ENCODE assay signal across 9 cellular contexts in the genomic region with DNA sequence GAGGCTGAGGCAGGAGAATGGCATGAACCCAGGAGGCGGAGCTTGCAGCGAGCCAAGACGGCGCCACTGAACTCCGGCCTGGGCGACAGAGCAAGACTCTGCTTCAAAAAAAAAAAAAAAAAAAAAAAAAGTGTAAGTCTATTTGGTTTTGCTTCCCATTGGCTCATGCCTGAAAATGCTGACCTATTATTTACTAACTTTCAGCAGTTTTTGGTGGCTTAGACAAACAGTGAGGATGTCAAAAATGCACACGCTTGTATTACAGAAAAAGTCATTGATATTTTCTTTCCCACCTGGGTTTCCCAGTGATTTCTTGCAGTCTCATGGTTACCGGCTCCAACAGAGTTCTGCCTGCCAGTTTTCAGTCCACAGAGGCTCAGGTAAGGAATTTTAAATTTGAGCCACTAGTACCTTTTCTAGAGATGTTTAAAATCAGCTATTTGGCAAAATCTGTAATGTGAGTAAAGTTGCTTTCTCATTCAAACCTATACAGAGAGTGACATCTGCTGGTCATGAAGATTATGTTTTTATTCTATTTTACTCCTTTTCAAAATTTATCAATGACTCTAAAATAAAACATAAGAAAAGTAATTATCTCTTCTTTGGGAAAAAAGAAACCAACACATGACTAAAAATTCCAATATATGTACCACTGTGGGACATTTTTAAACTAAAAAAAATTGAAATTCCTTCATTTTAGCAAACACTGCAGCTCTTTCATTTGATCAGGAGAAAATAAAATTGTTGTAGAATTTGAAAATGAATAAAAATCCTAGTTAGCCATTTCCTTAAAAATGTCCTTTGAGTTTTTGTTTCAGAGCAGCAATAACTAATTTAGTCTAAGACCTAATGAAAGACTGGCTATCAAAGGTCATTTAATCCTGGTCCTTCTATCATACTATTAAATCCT. TPM values are rescaled to one million over a fixed set of nuclear protein-coding genes. Genes with fewer than 3 reads are reported as not detected.
DNase-seq lines count a peak whose midpoint lies in the region; ATAC-seq and TF ChIP-seq lines count a peak whose summit lies in the region.
"Had no signal": no experiment of that assay in that cellular context is flagged by ENCODE, and none has a peak within 500 bp of the region (broad histone marks: within the 10 kb centered on the region; RNA-seq: fewer than 3 reads in every experiment).

No MANE protein-coding gene starts in this region.

- H3K36me3 ChIP-seq in Loucy (ENCODE audit: insufficient read depth, low read length) (no peaks in the 10 kb centered on the region), stomach (peaks cover 0 to 14% (median 0%) of the 10 kb centered on the region in 4 donors)

- no peaks in the 10 kb centered on the region for H3K9me3 ChIP-seq in Loucy (ENCODE audit: insufficient read depth, low read depth, low read length)
- H3K9me3 ChIP-seq in stomach, result peaks cover 0 to 20% (median 3%) of the 10 kb centered on the region in 4 donors

- TF ChIP-seq CTCF in Loucy (conservative IDR thresholded peaks at IDR 0.05; ENCODE audit: low read length) (peak; percentile 57), chondrocyte (IDR thresholded peaks at IDR 0.05) (peak; percentile 86), osteocyte (IDR thresholded peaks at IDR 0.05) (peak; percentile 64), stomach (IDR thresholded peaks at IDR 0.05) (peak in 2 of 7 experiments; percentile 22 to 34)

- no peak overlapping the region for H3K27ac ChIP-seq in stomach
- H3K27ac ChIP-seq: SJSA1 had no signal

- H3K4me1 ChIP-seq in Loucy (ENCODE audit: insufficient read depth, low read length, poor library complexity, severe bottlenecking), result no peaks in the 10 kb centered on the region
- peaks cover 0 to 21% (median 2%) of the 10 kb centered on the region in 4 donors for H3K4me1 ChIP-seq in stomach
- H3K4me1 ChIP-seq: SJSA1 had no signal

- CTCF ChIA-PET in activated CD4-positive, alpha-beta memory T cell treated with anti-CD3 and anti-CD28 coated beads, Interleukin-2, amount 10 ng/mL, durations not matched to agents 7 days and 5 days (lab: Charles Lee), result interaction anchor here (0.6 to 4.5 kb wide), 10 partner anchors 9 to 379 kb away, joined by 3 to 23 read pairs (median 4); partner anchors contain the start of gene FAM200C

- intact Hi-C loops in stomach (cut with DNase I; ENCODE audit: low total_unique reads), result no loop called here

- DNase-seq in GM03348 (ENCODE audit: low spot score) (peak; percentile 48), chondrocyte (ENCODE audit: low spot score) (no peak), osteocyte (ENCODE audit: extremely low spot score, unreplicated experiment) (no peak), stomach (no peak)
- no peak for DNase-seq in activated CD4-positive, alpha-beta memory T cell treated with anti-CD3 and anti-CD28 coated beads, Interleukin-2, amount 10 ng/mL, durations not matched to agents 7 days and 5 days
- DNase-seq in activated CD8-positive, alpha-beta memory T cell treated with anti-CD3 and anti-CD28 coated beads for 24 hours, result no peak

- H3K4me3 ChIP-seq in Loucy (ENCODE audit: low read length, poor library complexity, severe bottlenecking) (no peak overlapping the region), stomach (no peak overlapping the region)
- H3K4me3 ChIP-seq: SJSA1 had no signal

- ATAC-seq in HG03159 (IDR thresholded peaks at IDR 0.05; ENCODE audit: unreplicated experiment), result no peak

- POLR2A ChIA-PET in activated CD4-positive, alpha-beta memory T cell treated with anti-CD3 and anti-CD28 coated beads, Interleukin-2, amount 10 ng/mL, durations not matched to agents 7 days and 5 days (lab: Charles Lee), result no interaction called here

- H3F3A ChIP-seq in Loucy (ENCODE audit: low read depth), result no peaks in the 10 kb centered on the region

- H3K36me3 Mint-ChIP-seq in chondrocyte (ENCODE audit: low read depth) (peaks cover 12% of the 10 kb centered on the region), osteocyte (ENCODE audit: unreplicated experiment) (peaks cover 15% of the 10 kb centered on the region)
- H3K36me3 Mint-ChIP-seq in activated CD4-positive, alpha-beta memory T cell treated with anti-CD3 and anti-CD28 coated beads, Interleukin-2, amount 10 ng/mL, durations not matched to agents 7 days and 5 days (ENCODE audit: low read depth), result no peaks in the 10 kb centered on the region

- no peak for TF ChIP-seq EP300 in stomach (IDR thresholded peaks at IDR 0.05)

- H3K27me3 ChIP-seq in Loucy (ENCODE audit: insufficient read depth, low read length, poor library complexity, severe bottlenecking) (no peaks in the 10 kb centered on the region), stomach (no peaks in the 10 kb centered on the region)
- H3K27me3 ChIP-seq: SJSA1 had no signal

- no peaks in the 10 kb centered on the region for H3K27me3 Mint-ChIP-seq in chondrocyte (ENCODE audit: low read depth)
- H3K27me3 Mint-ChIP-seq in osteocyte (ENCODE audit: unreplicated experiment), result no peaks in the 10 kb centered on the region
- no peaks in the 10 kb centered on the region for H3K27me3 Mint-ChIP-seq in activated CD4-positive, alpha-beta memory T cell treated with anti-CD3 and anti-CD28 coated beads, Interleukin-2, amount 10 ng/mL, durations not matched to agents 7 days and 5 days

- no peak overlapping the region for H2AFZ ChIP-seq in Loucy (ENCODE audit: low read length)

- H3K4me2 ChIP-seq in Loucy (ENCODE audit: low read depth, low read length, poor library complexity, severe bottlenecking), result no peak overlapping the region

- H3K9me3 Mint-ChIP-seq in chondrocyte (ENCODE audit: low read depth), result peaks cover 10% of the 10 kb centered on the region
- peaks cover 20% of the 10 kb centered on the region for H3K9me3 Mint-ChIP-seq in osteocyte (ENCODE audit: unreplicated experiment)
- peaks cover 11% of the 10 kb centered on the region for H3K9me3 Mint-ChIP-seq in activated CD4-positive, alpha-beta memory T cell treated with anti-CD3 and anti-CD28 coated beads, Interleukin-2, amount 10 ng/mL, durations not matched to agents 7 days and 5 days

- WGBS in stomach, 5 donors, result 69 to 80% (median 74%) methylated on average over 8 of the region's 8 CpGs

- peaks cover 1% of the 10 kb centered on the region for H3K4me1 Mint-ChIP-seq in chondrocyte (ENCODE audit: low read depth)
- no peaks in the 10 kb centered on the region for H3K4me1 Mint-ChIP-seq in osteocyte (ENCODE audit: unreplicated experiment)
- no peaks in the 10 kb centered on the region for H3K4me1 Mint-ChIP-seq in activated CD4-positive, alpha-beta memory T cell treated with anti-CD3 and anti-CD28 coated beads, Interleukin-2, amount 10 ng/mL, durations not matched to agents 7 days and 5 days

- H3K9me2 ChIP-seq in Loucy (replicated peaks; ENCODE audit: low read depth, low read length), result no peaks in the 10 kb centered on the region

- H3K27ac Mint-ChIP-seq in chondrocyte (ENCODE audit: unreplicated experiment) (no peak overlapping the region), osteocyte (ENCODE audit: unreplicated experiment) (no peak overlapping the region)
- H3K27ac Mint-ChIP-seq in activated CD4-positive, alpha-beta memory T cell treated with anti-CD3 and anti-CD28 coated beads, Interleukin-2, amount 10 ng/mL, durations not matched to agents 7 days and 5 days, result no peak overlapping the region

- no peak overlapping the region for H3K4me3 Mint-ChIP-seq in chondrocyte (ENCODE audit: unreplicated experiment)
- no peak overlapping the region for H3K4me3 Mint-ChIP-seq in osteocyte (ENCODE audit: unreplicated experiment)
- H3K4me3 Mint-ChIP-seq in activated CD4-positive, alpha-beta memory T cell treated with anti-CD3 and anti-CD28 coated beads, Interleukin-2, amount 10 ng/mL, durations not matched to agents 7 days and 5 days, result no peak overlapping the region

- H4K20me1 ChIP-seq in Loucy (ENCODE audit: insufficient read depth, low read length, poor library complexity, severe bottlenecking), result no peaks in the 10 kb centered on the region

- no peak overlapping the region for H3K9ac ChIP-seq in Loucy (ENCODE audit: low read depth, low read length, poor library complexity, severe bottlenecking)

- no peaks in the 10 kb centered on the region for H3K79me2 ChIP-seq in Loucy (ENCODE audit: insufficient read depth, low read length)

- no peak for TF ChIP-seq POLR2A in stomach (IDR thresholded peaks at IDR 0.05)

RNA-seq across cellular contexts. Expression of gene FAM200C, which starts 8.8 kb away (rescaled TPM):
- total RNA-seq in chondrocyte, result 3.9 to 7.2 TPM (median 4.1 TPM) in 3 replicates
- 4.3 and 6.2 TPM in 2 replicates for total RNA-seq in osteocyte
- total RNA-seq in stomach, result 1 to 10 TPM in 4 of 5 donors, under 1 TPM in 1; 0.29 to 7.2 (median 1.8) TPM
- polyA plus RNA-seq in stomach, result 1 to 10 TPM; 1.2 to 2.7 (median 1.4) TPM
- total RNA-seq in activated CD4-positive, alpha-beta memory T cell treated with anti-CD3 and anti-CD28 coated beads, Interleukin-2, amount 10 ng/mL, durations not matched to agents 7 days and 5 days, result 1 to 10 TPM in 1 of 2 experiments, under 1 TPM in 1; 0.95 to 1.0 TPM

RNA-seq across cellular contexts. Expression of gene C1QTNF2, which starts 20.6 kb away (rescaled TPM):
- 0.34 to 0.62 TPM (median 0.59 TPM) in 3 replicates for total RNA-seq in chondrocyte
- total RNA-seq in osteocyte, result 0.16 and 0.19 TPM in 2 replicates
- total RNA-seq in stomach, result 1 to 10 TPM in 2 of 5 donors, under 1 TPM in 1, not detected in 2; 0.45 to 4.0 (median 2.6) TPM
- polyA plus RNA-seq in stomach, result 1 to 10 TPM in 1 of 3 donors, under 1 TPM in 2; 0.53 to 1.7 (median 0.61) TPM
- not detected for total RNA-seq in activated CD4-positive, alpha-beta memory T cell treated with anti-CD3 and anti-CD28 coated beads, Interleukin-2, amount 10 ng/mL, durations not matched to agents 7 days and 5 days

RNA-seq across cellular contexts. Expression of gene SLU7, which starts 27.8 kb away (rescaled TPM):
- total RNA-seq in chondrocyte, result 29.5 to 36.4 TPM (median 32.4 TPM) in 3 replicates
- 34.8 and 54.1 TPM in 2 replicates for total RNA-seq in osteocyte
- 10 to 100 TPM; 26.8 to 66.8 (median 33.8) TPM for total RNA-seq in stomach
- 10 to 100 TPM; 26.3 to 54.8 (median 28.7) TPM for polyA plus RNA-seq in stomach
- total RNA-seq in activated CD4-positive, alpha-beta memory T cell treated with anti-CD3 and anti-CD28 coated beads, Interleukin-2, amount 10 ng/mL, durations not matched to agents 7 days and 5 days, result 10 to 100 TPM; 65.5 to 72.7 TPM

RNA-seq across cellular contexts. Expression of gene PTTG1, which starts 30.6 kb away (rescaled TPM):
- 8.6 to 19.7 TPM (median 15.5 TPM) in 3 replicates for total RNA-seq in chondrocyte
- total RNA-seq in osteocyte, result 20.7 and 21.3 TPM in 2 replicates
- 10 to 100 TPM in 3 of 5 donors, 1 to 10 TPM in 1, not detected in 1; 2.3 to 27.0 (median 20.8) TPM for total RNA-seq in stomach
- 100 to 1,000 TPM in 1 of 3 donors, 10 to 100 TPM in 2; 17.4 to 104 (median 23.9) TPM for polyA plus RNA-seq in stomach
- total RNA-seq in activated CD4-positive, alpha-beta memory T cell treated with anti-CD3 and anti-CD28 coated beads, Interleukin-2, amount 10 ng/mL, durations not matched to agents 7 days and 5 days, result 100 to 1,000 TPM; 223 to 226 TPM
